2 cellular contexts compared by ENCODE assay signal in the genomic region with DNA sequence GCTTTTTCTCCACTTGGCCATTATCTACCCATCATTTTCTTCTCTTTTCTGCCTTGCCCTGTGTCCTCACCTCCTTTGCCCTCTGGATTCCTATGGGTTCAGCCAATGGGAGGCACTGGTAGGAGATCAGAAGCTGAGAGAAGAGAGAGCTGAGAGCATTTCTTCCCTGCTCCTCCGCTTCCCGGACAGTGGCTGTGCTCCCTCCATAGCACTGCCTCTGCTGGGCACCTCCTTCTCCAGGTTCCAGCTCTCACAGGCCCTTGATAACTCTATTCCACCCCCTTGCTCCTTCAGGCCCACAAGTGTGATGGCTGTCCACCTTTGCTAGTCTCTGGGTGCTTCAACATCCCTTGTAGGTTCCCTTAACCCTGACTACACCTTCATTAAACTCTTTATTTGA.
TF ChIP-seq lines count a peak whose summit lies in the region.

No MANE protein-coding gene starts in this region.

TF ChIP-seq in A549, 52 proteins besides CTCF, POLR2A, EP300 and RAD21 (continued from another document):
- TF ChIP-seq, protein P1, sequence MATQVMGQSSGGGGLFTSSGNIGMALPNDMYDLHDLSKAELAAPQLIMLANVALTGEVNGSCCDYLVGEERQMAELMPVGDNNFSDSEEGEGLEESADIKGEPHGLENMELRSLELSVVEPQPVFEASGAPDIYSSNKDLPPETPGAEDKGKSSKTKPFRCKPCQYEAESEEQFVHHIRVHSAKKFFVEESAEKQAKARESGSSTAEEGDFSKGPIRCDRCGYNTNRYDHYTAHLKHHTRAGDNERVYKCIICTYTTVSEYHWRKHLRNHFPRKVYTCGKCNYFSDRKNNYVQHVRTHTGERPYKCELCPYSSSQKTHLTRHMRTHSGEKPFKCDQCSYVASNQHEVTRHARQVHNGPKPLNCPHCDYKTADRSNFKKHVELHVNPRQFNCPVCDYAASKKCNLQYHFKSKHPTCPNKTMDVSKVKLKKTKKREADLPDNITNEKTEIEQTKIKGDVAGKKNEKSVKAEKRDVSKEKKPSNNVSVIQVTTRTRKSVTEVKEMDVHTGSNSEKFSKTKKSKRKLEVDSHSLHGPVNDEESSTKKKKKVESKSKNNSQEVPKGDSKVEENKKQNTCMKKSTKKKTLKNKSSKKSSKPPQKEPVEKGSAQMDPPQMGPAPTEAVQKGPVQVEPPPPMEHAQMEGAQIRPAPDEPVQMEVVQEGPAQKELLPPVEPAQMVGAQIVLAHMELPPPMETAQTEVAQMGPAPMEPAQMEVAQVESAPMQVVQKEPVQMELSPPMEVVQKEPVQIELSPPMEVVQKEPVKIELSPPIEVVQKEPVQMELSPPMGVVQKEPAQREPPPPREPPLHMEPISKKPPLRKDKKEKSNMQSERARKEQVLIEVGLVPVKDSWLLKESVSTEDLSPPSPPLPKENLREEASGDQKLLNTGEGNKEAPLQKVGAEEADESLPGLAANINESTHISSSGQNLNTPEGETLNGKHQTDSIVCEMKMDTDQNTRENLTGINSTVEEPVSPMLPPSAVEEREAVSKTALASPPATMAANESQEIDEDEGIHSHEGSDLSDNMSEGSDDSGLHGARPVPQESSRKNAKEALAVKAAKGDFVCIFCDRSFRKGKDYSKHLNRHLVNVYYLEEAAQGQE (IDR thresholded peaks at IDR 0.05): no peak
- TF ChIP-seq TFCP2L1 (CRISPR knock-in tag; IDR thresholded peaks at IDR 0.05) (no peak), POLR2AphosphoS2 (conservative IDR thresholded peaks at IDR 0.05; ENCODE audit: low read length) (no peak), FOSL2 (IDR thresholded peaks at IDR 0.05) (no peak), FOSL2 (CRISPR knock-in tag; IDR thresholded peaks at IDR 0.05) (no peak), SREBF2 (IDR thresholded peaks at IDR 0.05) (no peak)

TF ChIP-seq in WTC11, 78 proteins besides CTCF, POLR2A, EP300 and RAD21 (continued from another document):
- TF ChIP-seq, protein P2, sequence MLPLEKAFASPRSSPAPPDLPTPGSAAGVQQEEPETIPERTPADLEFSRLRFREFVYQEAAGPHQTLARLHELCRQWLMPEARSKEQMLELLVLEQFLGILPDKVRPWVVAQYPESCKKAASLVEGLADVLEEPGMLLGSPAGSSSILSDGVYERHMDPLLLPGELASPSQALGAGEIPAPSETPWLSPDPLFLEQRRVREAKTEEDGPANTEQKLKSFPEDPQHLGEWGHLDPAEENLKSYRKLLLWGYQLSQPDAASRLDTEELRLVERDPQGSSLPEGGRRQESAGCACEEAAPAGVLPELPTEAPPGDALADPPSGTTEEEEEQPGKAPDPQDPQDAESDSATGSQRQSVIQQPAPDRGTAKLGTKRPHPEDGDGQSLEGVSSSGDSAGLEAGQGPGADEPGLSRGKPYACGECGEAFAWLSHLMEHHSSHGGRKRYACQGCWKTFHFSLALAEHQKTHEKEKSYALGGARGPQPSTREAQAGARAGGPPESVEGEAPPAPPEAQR (CRISPR knock-in tag; IDR thresholded peaks at IDR 0.05): no peak
- no peak for TF ChIP-seq HMGA2 (CRISPR knock-in tag; IDR thresholded peaks at IDR 0.05)
- TF ChIP-seq MYBL2 (CRISPR knock-in tag; IDR thresholded peaks at IDR 0.05): no peak
- no peak for TF ChIP-seq NR1H2 (CRISPR knock-in tag; IDR thresholded peaks at IDR 0.05)
- no peak for TF ChIP-seq RORB (CRISPR knock-in tag; IDR thresholded peaks at IDR 0.05)
- TF ChIP-seq, protein P3, sequence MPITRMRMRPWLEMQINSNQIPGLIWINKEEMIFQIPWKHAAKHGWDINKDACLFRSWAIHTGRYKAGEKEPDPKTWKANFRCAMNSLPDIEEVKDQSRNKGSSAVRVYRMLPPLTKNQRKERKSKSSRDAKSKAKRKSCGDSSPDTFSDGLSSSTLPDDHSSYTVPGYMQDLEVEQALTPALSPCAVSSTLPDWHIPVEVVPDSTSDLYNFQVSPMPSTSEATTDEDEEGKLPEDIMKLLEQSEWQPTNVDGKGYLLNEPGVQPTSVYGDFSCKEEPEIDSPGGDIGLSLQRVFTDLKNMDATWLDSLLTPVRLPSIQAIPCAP (CRISPR knock-in tag; IDR thresholded peaks at IDR 0.05): no peak
- TF ChIP-seq NFYB (CRISPR knock-in tag; conservative IDR thresholded peaks at IDR 0.05; ENCODE audit: low read depth): no peak
- no peak for TF ChIP-seq SMAD4 (CRISPR knock-in tag; IDR thresholded peaks at IDR 0.05)
- TF ChIP-seq, protein P4, sequence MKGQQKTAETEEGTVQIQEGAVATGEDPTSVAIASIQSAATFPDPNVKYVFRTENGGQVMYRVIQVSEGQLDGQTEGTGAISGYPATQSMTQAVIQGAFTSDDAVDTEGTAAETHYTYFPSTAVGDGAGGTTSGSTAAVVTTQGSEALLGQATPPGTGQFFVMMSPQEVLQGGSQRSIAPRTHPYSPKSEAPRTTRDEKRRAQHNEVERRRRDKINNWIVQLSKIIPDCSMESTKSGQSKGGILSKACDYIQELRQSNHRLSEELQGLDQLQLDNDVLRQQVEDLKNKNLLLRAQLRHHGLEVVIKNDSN (CRISPR knock-in tag; IDR thresholded peaks at IDR 0.05): no peak
- no peak for TF ChIP-seq TP53 (CRISPR knock-in tag; IDR thresholded peaks at IDR 0.05)
- TF ChIP-seq OVOL2 (CRISPR knock-in tag; IDR thresholded peaks at IDR 0.05; ENCODE audit: borderline replicate concordance): no peak
- TF ChIP-seq, protein P5, sequence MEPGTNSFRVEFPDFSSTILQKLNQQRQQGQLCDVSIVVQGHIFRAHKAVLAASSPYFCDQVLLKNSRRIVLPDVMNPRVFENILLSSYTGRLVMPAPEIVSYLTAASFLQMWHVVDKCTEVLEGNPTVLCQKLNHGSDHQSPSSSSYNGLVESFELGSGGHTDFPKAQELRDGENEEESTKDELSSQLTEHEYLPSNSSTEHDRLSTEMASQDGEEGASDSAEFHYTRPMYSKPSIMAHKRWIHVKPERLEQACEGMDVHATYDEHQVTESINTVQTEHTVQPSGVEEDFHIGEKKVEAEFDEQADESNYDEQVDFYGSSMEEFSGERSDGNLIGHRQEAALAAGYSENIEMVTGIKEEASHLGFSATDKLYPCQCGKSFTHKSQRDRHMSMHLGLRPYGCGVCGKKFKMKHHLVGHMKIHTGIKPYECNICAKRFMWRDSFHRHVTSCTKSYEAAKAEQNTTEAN (CRISPR knock-in tag; IDR thresholded peaks at IDR 0.05): no peak
- TF ChIP-seq TCF7 (CRISPR knock-in tag; IDR thresholded peaks at IDR 0.05; ENCODE audit: low read depth): no peak
- TF ChIP-seq, protein P6, sequence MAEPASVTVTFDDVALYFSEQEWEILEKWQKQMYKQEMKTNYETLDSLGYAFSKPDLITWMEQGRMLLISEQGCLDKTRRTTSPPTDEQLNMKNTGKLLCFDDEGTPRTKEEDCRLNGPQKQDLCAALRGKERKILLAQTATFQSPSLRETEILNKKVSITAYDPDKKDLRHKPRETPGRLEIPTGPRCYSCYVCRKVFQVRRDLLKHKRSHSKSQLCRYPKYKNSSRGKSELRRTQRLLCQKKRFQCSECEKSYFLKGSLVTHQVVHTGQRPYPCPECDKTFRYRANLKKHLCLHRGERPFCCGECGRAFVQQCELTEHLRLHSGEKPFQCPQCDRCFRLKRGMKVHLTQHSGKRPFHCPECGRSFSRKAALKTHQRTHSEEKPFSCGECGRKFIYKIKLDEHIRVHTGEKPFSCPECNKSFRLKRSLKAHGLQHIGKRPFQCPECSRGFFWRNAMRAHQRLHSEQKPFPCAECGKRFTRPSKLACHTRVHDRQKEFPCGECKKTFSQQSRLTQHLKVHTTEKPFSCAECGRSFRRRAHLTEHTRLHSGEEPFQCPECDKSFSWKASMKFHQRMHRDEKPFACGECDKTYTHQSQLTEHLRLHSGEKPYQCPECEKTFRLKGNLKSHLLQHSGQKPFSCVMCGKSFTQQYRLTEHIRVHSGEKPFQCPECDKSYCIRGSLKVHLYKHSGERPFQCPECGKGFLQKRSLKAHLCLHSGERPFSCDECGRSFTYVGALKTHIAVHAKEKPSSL (CRISPR knock-in tag; conservative IDR thresholded peaks at IDR 0.05): no peak
- TF ChIP-seq, protein P7, sequence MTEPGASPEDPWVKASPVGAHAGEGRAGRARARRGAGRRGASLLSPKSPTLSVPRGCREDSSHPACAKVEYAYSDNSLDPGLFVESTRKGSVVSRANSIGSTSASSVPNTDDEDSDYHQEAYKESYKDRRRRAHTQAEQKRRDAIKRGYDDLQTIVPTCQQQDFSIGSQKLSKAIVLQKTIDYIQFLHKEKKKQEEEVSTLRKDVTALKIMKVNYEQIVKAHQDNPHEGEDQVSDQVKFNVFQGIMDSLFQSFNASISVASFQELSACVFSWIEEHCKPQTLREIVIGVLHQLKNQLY (CRISPR knock-in tag; IDR thresholded peaks at IDR 0.05): no peak
TF ChIP-seq in WTC11: peak in this region for 0.
